ENCODE assay signal across 17 cellular contexts in the genomic region with DNA sequence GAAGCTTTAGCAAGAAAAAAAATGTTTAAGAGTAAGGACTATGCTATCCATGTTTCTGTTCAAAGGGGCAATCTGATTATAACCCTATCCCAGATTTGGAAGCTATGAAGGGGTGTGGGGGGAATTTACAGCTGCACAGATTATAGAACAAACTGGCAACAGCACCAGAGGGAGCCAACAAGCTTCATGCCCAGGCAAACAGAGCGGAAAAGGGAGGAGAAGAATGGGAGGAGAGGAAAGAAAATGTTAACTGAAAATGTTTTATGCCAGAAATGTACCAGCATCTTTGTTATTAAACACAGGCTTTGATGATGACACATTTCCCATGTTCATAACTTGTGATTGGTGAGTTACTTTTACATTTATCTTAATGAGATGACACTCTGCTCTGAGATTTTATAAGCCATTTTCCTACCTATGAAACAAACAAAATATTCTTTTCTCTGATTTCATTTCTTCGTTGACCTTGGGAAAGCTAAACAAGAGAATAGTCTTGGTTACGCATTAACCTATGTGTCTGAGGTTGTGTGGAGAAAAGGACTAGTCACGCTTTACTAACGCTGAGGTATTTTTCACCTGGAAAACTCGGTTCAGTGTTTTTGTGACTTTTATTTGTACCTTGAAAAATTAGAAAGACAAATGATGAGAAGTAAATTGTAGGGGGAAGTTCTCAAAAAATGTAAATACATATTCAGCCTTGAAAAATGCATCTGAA.
DNase-seq lines count a peak whose midpoint lies in the region; ATAC-seq, FAIRE-seq and TF ChIP-seq lines count a peak whose summit lies in the region.
"Had no signal": no experiment of that assay in that cellular context is flagged by ENCODE, and none has a peak within 500 bp of the region (broad histone marks: within the 10 kb centered on the region; RNA-seq: fewer than 3 reads in every experiment).

No MANE protein-coding gene starts in this region.

- DNase-seq in D721Med (ENCODE audit: insufficient read length, low spot score) (no peak), SJCRH30 (peak in 1 of 2 experiments; percentile 36), glomerular visceral epithelial cell (ENCODE audit: extremely low spot score) (peak; percentile 28), neural progenitor cell (ENCODE audit: low spot score) (peak; percentile 20), dermis blood vessel endothelial cell (no peak), amniotic stem cell (lab: John Stamatoyannopoulos, UW) (no peak), GM10266 (ENCODE audit: extremely low spot score) (no peak)
- no peak for DNase-seq in activated T-cell treated with anti-CD3 and anti-CD28 coated beads, Interleukin-2, amount 50 U/mL, for 72 hours
- DNase-seq: CD8-positive, alpha-beta T cell; MG63; NCI-H1105 treated with DMSO at 0.1 percent for 48 hours; NCI-H1930; NCI-H2171; NCI-H446 treated with DMSO at 0.1 percent for 48 hours; RPMI8226; T-helper 1 cell had no signal

- peak overlapping the region; percentile 74 for H3K27ac Mint-ChIP-seq in neural progenitor cell
- no peak overlapping the region for H3K27ac Mint-ChIP-seq in activated T-cell treated with anti-CD3 and anti-CD28 coated beads, Interleukin-2, amount 50 U/mL, for 72 hours
- H3K27ac Mint-ChIP-seq: CD8-positive, alpha-beta T cell had no signal

- no peaks in the 10 kb centered on the region for H3F3A ChIP-seq in neural progenitor cell (ENCODE audit: low read depth)

- no peak overlapping the region for H3K9ac ChIP-seq in neural progenitor cell

- H3K27me3 Mint-ChIP-seq in neural progenitor cell (ENCODE audit: insufficient read depth, low read depth) = peaks cover 4% of the 10 kb centered on the region
- no peaks in the 10 kb centered on the region for H3K27me3 Mint-ChIP-seq in activated T-cell treated with anti-CD3 and anti-CD28 coated beads, Interleukin-2, amount 50 U/mL, for 72 hours (ENCODE audit: low read depth)

- peak; percentile 77 for FAIRE-seq in D721Med (lab: Jason Lieb, UNC)

- no peak overlapping the region for H3K4me2 ChIP-seq in neural progenitor cell

- H3K9me3 Mint-ChIP-seq in neural progenitor cell = no peaks in the 10 kb centered on the region
- H3K9me3 Mint-ChIP-seq in activated T-cell treated with anti-CD3 and anti-CD28 coated beads, Interleukin-2, amount 50 U/mL, for 72 hours = peaks cover 0 to 2% of the 10 kb centered on the region in 2 donors
- H3K9me3 Mint-ChIP-seq: CD8-positive, alpha-beta T cell had no signal

- ATAC-seq in activated T-cell treated with anti-CD3 and anti-CD28 coated beads, Interleukin-2, amount 50 U/mL, for 72 hours (replicated peaks in 1 of 2) = no peak
- ATAC-seq: CD8-positive, alpha-beta T cell had no signal

- peaks cover 27% of the 10 kb centered on the region for H3K4me1 Mint-ChIP-seq in neural progenitor cell
- H3K4me1 Mint-ChIP-seq in activated T-cell treated with anti-CD3 and anti-CD28 coated beads, Interleukin-2, amount 50 U/mL, for 72 hours (ENCODE audit: low read depth) = no peaks in the 10 kb centered on the region

- H3K4me1 ChIP-seq in SJCRH30 = peaks cover 24% of the 10 kb centered on the region
- peaks cover 14% of the 10 kb centered on the region for H3K4me1 ChIP-seq in neural progenitor cell
- H3K4me1 ChIP-seq: SJSA1 had no signal

- no peaks in the 10 kb centered on the region for H4K20me1 ChIP-seq in neural progenitor cell (ENCODE audit: low read depth)

- no peaks in the 10 kb centered on the region for H3K36me3 Mint-ChIP-seq in neural progenitor cell
- H3K36me3 Mint-ChIP-seq in activated T-cell treated with anti-CD3 and anti-CD28 coated beads, Interleukin-2, amount 50 U/mL, for 72 hours (ENCODE audit: insufficient read depth in 2 of 2) = no peaks in the 10 kb centered on the region
- H3K36me3 Mint-ChIP-seq: CD8-positive, alpha-beta T cell had no signal

- H3K36me3 ChIP-seq in SJCRH30 (no peaks in the 10 kb centered on the region), neural progenitor cell (no peaks in the 10 kb centered on the region)
- H3K36me3 ChIP-seq: MG63, SJSA1 had no signal

- no peak overlapping the region for H2AFZ ChIP-seq in neural progenitor cell (replicated peaks)

- H3K4me3 ChIP-seq in SJCRH30 = no peak overlapping the region
- H3K4me3 ChIP-seq in neural progenitor cell = no peak overlapping the region
- H3K4me3 ChIP-seq: MG63, SJSA1 had no signal

- TF ChIP-seq CTCF in D721Med (IDR thresholded peaks at IDR 0.05; ENCODE audit: insufficient read depth, missing control alignments) (peak; percentile 39), neural progenitor cell (IDR thresholded peaks at IDR 0.05) (no peak), GM10266 (IDR thresholded peaks at IDR 0.05; ENCODE audit: control insufficient read depth, insufficient read depth, low read depth, missing control alignments) (no peak)

- H3K27me3 ChIP-seq in SJCRH30 = no peaks in the 10 kb centered on the region
- H3K27me3 ChIP-seq in neural progenitor cell = no peaks in the 10 kb centered on the region
- H3K27me3 ChIP-seq: MG63, SJSA1 had no signal

- H3K27ac ChIP-seq in SJCRH30 (peak overlapping the region; percentile 78), neural progenitor cell (no peak overlapping the region)
- H3K27ac ChIP-seq: SJSA1 had no signal

- no peaks in the 10 kb centered on the region for H3K9me3 ChIP-seq in SJCRH30 (replicated peaks)
- H3K9me3 ChIP-seq in neural progenitor cell (ENCODE audit: low read depth) = no peaks in the 10 kb centered on the region
- H3K9me3 ChIP-seq: MG63, SJSA1 had no signal

- peak overlapping the region; percentile 37 for H3K4me3 Mint-ChIP-seq in neural progenitor cell
- no peak overlapping the region for H3K4me3 Mint-ChIP-seq in activated T-cell treated with anti-CD3 and anti-CD28 coated beads, Interleukin-2, amount 50 U/mL, for 72 hours
- H3K4me3 Mint-ChIP-seq: CD8-positive, alpha-beta T cell had no signal

- no peaks in the 10 kb centered on the region for H3K79me2 ChIP-seq in neural progenitor cell (ENCODE audit: low read depth)

Comparison
In these comparisons a context has a peak if more than half of its experiments do, and no peak if none do; other contexts are left out.
1. DNase-seq: peak in glomerular visceral epithelial cell (single experiment) and neural progenitor cell (single experiment); none in D721Med (single experiment), activated T-cell treated with anti-CD3 and anti-CD28 coated beads, Interleukin-2, amount 50 U/mL, for 72 hours (0 of 2), dermis blood vessel endothelial cell (single experiment), amniotic stem cell (single experiment) and GM10266 (single experiment).